10 cellular contexts compared by ENCODE assay signal in the genomic region with DNA sequence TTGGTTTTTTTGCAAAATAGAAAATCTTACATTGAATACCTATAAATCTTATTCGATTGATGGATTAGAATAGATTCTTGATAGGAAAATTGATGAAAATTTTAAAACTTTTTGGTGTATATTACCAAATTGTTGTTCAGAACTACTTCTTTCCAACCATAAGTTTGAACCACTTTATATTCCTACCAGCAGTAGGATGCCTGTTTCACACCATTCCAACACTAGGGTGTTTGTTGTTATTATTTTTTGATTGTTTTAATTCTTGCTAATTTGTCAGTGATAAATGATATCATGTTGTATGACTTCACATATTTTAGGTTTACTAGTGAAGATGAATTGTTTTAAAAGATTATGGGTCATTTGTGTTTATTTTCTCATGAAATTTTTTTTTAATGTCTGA.
"Had no signal": no experiment of that assay in that cellular context is flagged by ENCODE, and none has a peak within 500 bp of the region (broad histone marks: within the 10 kb centered on the region; RNA-seq: fewer than 3 reads in every experiment).

No MANE protein-coding gene starts in this region.

- H3K27ac ChIP-seq: HL-60, RWPE1 had no signal

- H3K27me3 Mint-ChIP-seq: IgD-negative memory B cell had no signal

- H3K27ac Mint-ChIP-seq: IgD-negative memory B cell had no signal

- H3K4me3 Mint-ChIP-seq: IgD-negative memory B cell had no signal

- H3K9me3 Mint-ChIP-seq: IgD-negative memory B cell had no signal

- H3K4me2 ChIP-seq: SK-N-SH had no signal

- DNase-seq: NCI-H1092, NCI-H1417 treated with DMSO at 0.1 percent for 48 hours, NCI-H2081 treated with DMSO at 0.1 percent for 48 hours, NCI-H524 treated with DMSO at 0.1 percent for 48 hours had no signal

- H3K9me2 ChIP-seq: SK-N-SH had no signal

- H3K4me3 ChIP-seq: MG63 had no signal

- H3K27me3 ChIP-seq: MG63 had no signal

- H3K9ac ChIP-seq: SK-N-SH had no signal

- FAIRE-seq: HTR-8/SVneo had no signal

- H3K9me3 ChIP-seq: MG63, SK-N-SH had no signal
